In the genomic region with DNA sequence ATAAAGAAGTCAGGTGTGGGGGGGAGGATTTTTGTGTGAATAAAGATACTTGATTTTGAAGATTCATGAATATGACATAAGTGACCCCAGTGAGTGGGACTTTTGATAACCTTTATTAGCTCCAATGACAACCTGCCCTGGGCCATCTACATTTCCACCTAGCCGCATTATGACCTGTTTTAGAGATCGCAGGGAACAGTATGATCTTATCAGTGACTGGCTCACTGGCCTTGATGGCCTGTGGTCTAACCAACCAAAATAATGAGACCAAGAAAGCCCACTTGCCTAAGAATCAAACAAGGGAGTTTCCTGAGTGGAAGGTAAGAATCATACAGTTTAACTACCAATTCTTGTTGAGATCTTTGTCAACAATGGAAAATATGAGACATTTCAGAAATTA, we compare ENCODE assay signal across 1 cellular context.
TF ChIP-seq lines count a peak whose summit lies in the region.

No MANE protein-coding gene starts in this region.

TF ChIP-seq in K562, 482 proteins besides CTCF, POLR2A, EP300 and RAD21:
- TF ChIP-seq FOSL1 (tag; conservative IDR thresholded peaks at IDR 0.05) (0 out of 2 replicates have a peak, but pooled peaks have one; percentile 37), NR3C1 (CRISPR knock-in tag; IDR thresholded peaks at IDR 0.05) (no peak), ZC3H11A (IDR thresholded peaks at IDR 0.05; ENCODE audit: low read depth, low read length) (no peak), KDM2B (CRISPR knock-in tag; IDR thresholded peaks at IDR 0.05) (no peak), RBM17 (IDR thresholded peaks at IDR 0.05; ENCODE audit: borderline replicate concordance, low read depth, low read length) (no peak), CHCHD3 (CRISPR knock-in tag; IDR thresholded peaks at IDR 0.05) (no peak), SMC3 (conservative IDR thresholded peaks at IDR 0.05; ENCODE audit: insufficient read depth, low read depth, low read length) (no peak), SIN3B (IDR thresholded peaks at IDR 0.05; ENCODE audit: low read depth) (no peak), ZNF740 (CRISPR knock-in tag; IDR thresholded peaks at IDR 0.05) (no peak), ZNF740 (tag; IDR thresholded peaks at IDR 0.05) (0 out of 4 replicates have a peak, but pooled peaks of 1 of the 2 experiments have one; percentile 30), DMBX1 (CRISPR knock-in tag; IDR thresholded peaks at IDR 0.05; ENCODE audit: borderline replicate concordance) (no peak), ARID3A (IDR thresholded peaks at IDR 0.05; ENCODE audit: borderline replicate concordance, low read depth, low read length) (no peak), ELF1 (tag; IDR thresholded peaks at IDR 0.05) (no peak), BDP1 (IDR thresholded peaks at IDR 0.05; ENCODE audit: insufficient read depth, insufficient read length) (no peak), HSF4 (CRISPR knock-in tag; IDR thresholded peaks at IDR 0.05; ENCODE audit: borderline replicate concordance) (no peak), ZNF282 (CRISPR knock-in tag; IDR thresholded peaks at IDR 0.05) (no peak)
- TF ChIP-seq, protein P1, sequence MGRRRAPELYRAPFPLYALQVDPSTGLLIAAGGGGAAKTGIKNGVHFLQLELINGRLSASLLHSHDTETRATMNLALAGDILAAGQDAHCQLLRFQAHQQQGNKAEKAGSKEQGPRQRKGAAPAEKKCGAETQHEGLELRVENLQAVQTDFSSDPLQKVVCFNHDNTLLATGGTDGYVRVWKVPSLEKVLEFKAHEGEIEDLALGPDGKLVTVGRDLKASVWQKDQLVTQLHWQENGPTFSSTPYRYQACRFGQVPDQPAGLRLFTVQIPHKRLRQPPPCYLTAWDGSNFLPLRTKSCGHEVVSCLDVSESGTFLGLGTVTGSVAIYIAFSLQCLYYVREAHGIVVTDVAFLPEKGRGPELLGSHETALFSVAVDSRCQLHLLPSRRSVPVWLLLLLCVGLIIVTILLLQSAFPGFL (CRISPR knock-in tag; IDR thresholded peaks at IDR 0.05) = no peak
